18 cellular contexts compared by ENCODE assay signal in genomic region chr13:41720839-41721561, GRCh38.
"Had no signal": no experiment of that assay in that cellular context is flagged by ENCODE, and none has a peak within 500 bp of the region (broad histone marks: within the 10 kb centered on the region; RNA-seq: fewer than 3 reads in every experiment).

No MANE protein-coding gene starts in this region.

- ATAC-seq: activated naive CD8-positive, alpha-beta T cell treated with anti-CD3 and anti-CD28 coated beads, Interleukin-2, amount 50 U/mL, for 24 hours; mucosa of descending colon; naive thymus-derived CD4-positive, alpha-beta T cell; stimulated activated memory B cell treated with anti-CD40 and anti-IgM and Interleukin-4, amounts not matched to agents 10 μg/mL and 1 μg/mL and 100 μg/mL, for 72 hours had no signal

- FAIRE-seq: astrocyte, endothelial cell of umbilical vein, frontal cortex had no signal

- H3K27ac ChIP-seq: coronary artery, parathyroid adenoma, uterus had no signal

- H3K27me3 ChIP-seq: uterus had no signal

- H3K4me3 Mint-ChIP-seq: activated CD4-positive, alpha-beta T cell treated with anti-CD3 and anti-CD28 coated beads, Interleukin-2, amount 10 ng/mL, durations not matched to agents 7 days and 5 days; activated naive CD8-positive, alpha-beta T cell treated with anti-CD3 and anti-CD28 coated beads, Interleukin-2, amount 50 U/mL, for 24 hours; naive thymus-derived CD4-positive, alpha-beta T cell; stimulated activated memory B cell treated with anti-CD40 and anti-IgM and Interleukin-4, amounts not matched to agents 10 μg/mL and 1 μg/mL and 100 μg/mL, for 72 hours; T-helper 2 cell treated with Interferon-gamma antibody and Interleukin-4, amounts not matched to agents 5 μg/mL and 100 μg/mL, for 36 hours had no signal

- DNase-seq: activated CD4-positive, alpha-beta T cell treated with anti-CD3 and anti-CD28 coated beads, Interleukin-2, amount 10 ng/mL, durations not matched to agents 7 days and 5 days; activated CD8-positive, alpha-beta memory T cell treated with anti-CD3 and anti-CD28 coated beads for 24 hours; activated naive CD4-positive, alpha-beta T cell; activated naive CD8-positive, alpha-beta T cell treated with anti-CD3 and anti-CD28 coated beads, Interleukin-2, amount 50 U/mL, for 24 hours; central memory CD4-positive, alpha-beta T cell; effector CD4-positive, alpha-beta T cell; mucosa of descending colon; naive thymus-derived CD4-positive, alpha-beta T cell; retina; stimulated activated CD4-positive, alpha-beta T cell treated with anti-CD3 and anti-CD28 coated beads, Interleukin-2, amount 100 ng/mL, for 48 hours; uterus had no signal

- H3K36me3 ChIP-seq: uterus had no signal

- H3K4me1 ChIP-seq: uterus had no signal

- H3K27me3 Mint-ChIP-seq: activated CD4-positive, alpha-beta T cell treated with anti-CD3 and anti-CD28 coated beads, Interleukin-2, amount 10 ng/mL, durations not matched to agents 7 days and 5 days; activated naive CD8-positive, alpha-beta T cell treated with anti-CD3 and anti-CD28 coated beads, Interleukin-2, amount 50 U/mL, for 24 hours; naive thymus-derived CD4-positive, alpha-beta T cell; stimulated activated memory B cell treated with anti-CD40 and anti-IgM and Interleukin-4, amounts not matched to agents 10 μg/mL and 1 μg/mL and 100 μg/mL, for 72 hours had no signal

- H3K27ac Mint-ChIP-seq: activated CD4-positive, alpha-beta T cell treated with anti-CD3 and anti-CD28 coated beads, Interleukin-2, amount 10 ng/mL, durations not matched to agents 7 days and 5 days; activated naive CD8-positive, alpha-beta T cell treated with anti-CD3 and anti-CD28 coated beads, Interleukin-2, amount 50 U/mL, for 24 hours; naive thymus-derived CD4-positive, alpha-beta T cell; stimulated activated memory B cell treated with anti-CD40 and anti-IgM and Interleukin-4, amounts not matched to agents 10 μg/mL and 1 μg/mL and 100 μg/mL, for 72 hours; T-helper 2 cell treated with Interferon-gamma antibody and Interleukin-4, amounts not matched to agents 5 μg/mL and 100 μg/mL, for 36 hours had no signal

- H3K4me1 Mint-ChIP-seq: activated CD4-positive, alpha-beta T cell treated with anti-CD3 and anti-CD28 coated beads, Interleukin-2, amount 10 ng/mL, durations not matched to agents 7 days and 5 days; activated naive CD8-positive, alpha-beta T cell treated with anti-CD3 and anti-CD28 coated beads, Interleukin-2, amount 50 U/mL, for 24 hours; naive thymus-derived CD4-positive, alpha-beta T cell; stimulated activated memory B cell treated with anti-CD40 and anti-IgM and Interleukin-4, amounts not matched to agents 10 μg/mL and 1 μg/mL and 100 μg/mL, for 72 hours had no signal

- H3K4me3 ChIP-seq: coronary artery, mucosa of descending colon, uterus had no signal

- H3K9me3 ChIP-seq: mucosa of descending colon, uterus had no signal

- H3K9me3 Mint-ChIP-seq: activated CD4-positive, alpha-beta T cell treated with anti-CD3 and anti-CD28 coated beads, Interleukin-2, amount 10 ng/mL, durations not matched to agents 7 days and 5 days; activated naive CD8-positive, alpha-beta T cell treated with anti-CD3 and anti-CD28 coated beads, Interleukin-2, amount 50 U/mL, for 24 hours; naive thymus-derived CD4-positive, alpha-beta T cell; stimulated activated memory B cell treated with anti-CD40 and anti-IgM and Interleukin-4, amounts not matched to agents 10 μg/mL and 1 μg/mL and 100 μg/mL, for 72 hours; T-helper 2 cell treated with Interferon-gamma antibody and Interleukin-4, amounts not matched to agents 5 μg/mL and 100 μg/mL, for 36 hours had no signal
